In genomic region chr5:126544087-126544740, GRCh38 we compare ENCODE assay signal across 8 cellular contexts. TPM values are rescaled to one million over a fixed set of nuclear protein-coding genes. Genes with fewer than 3 reads are reported as not detected.
DNase-seq lines count a peak whose midpoint lies in the region; ATAC-seq and TF ChIP-seq lines count a peak whose summit lies in the region.

No MANE protein-coding gene starts in this region.

- peak; percentile 56 for TF ChIP-seq CTCF in kidney epithelial cell (IDR thresholded peaks at IDR 0.05; ENCODE audit: insufficient read depth, low read length, poor library complexity, severe bottlenecking)

- H3K36me3 ChIP-seq in kidney epithelial cell (ENCODE audit: control insufficient read depth, insufficient read depth, low read length) = no peaks in the 10 kb centered on the region

- ATAC-seq in GM18867 (IDR thresholded peaks at IDR 0.05; ENCODE audit: unreplicated experiment) (peak; percentile 77), HG02938 (IDR thresholded peaks at IDR 0.05; ENCODE audit: unreplicated experiment) (peak; percentile 68), HG03175 (IDR thresholded peaks at IDR 0.05; ENCODE audit: unreplicated experiment) (no peak)

- H3K4me3 ChIP-seq in kidney epithelial cell (ENCODE audit: low read depth, low read length) = no peak overlapping the region

- DNase-seq in COR-L47 (lab: John Stamatoyannopoulos, UW) = peak; percentile 11
- DNase-seq in NCI-H748 (lab: John Stamatoyannopoulos, UW; ENCODE audit: unreplicated experiment) = peak; percentile 63
- DNase-seq in activated naive CD4-positive, alpha-beta T cell treated with anti-CD3 and anti-CD28 coated beads, Interleukin-2, amount 50 U/mL, for 16 hours = peak; percentile 37
- no peak for DNase-seq in kidney epithelial cell (ENCODE audit: low read depth)
- no peak for DNase-seq in effector CD4-positive, alpha-beta T cell

- no peaks in the 10 kb centered on the region for H3K27me3 ChIP-seq in kidney epithelial cell (ENCODE audit: control insufficient read depth, insufficient read depth, low read length)

RNA-seq across cellular contexts. Expression of gene ALDH7A1, which starts 50.8 kb away (rescaled TPM):
- 27.0 and 35.2 TPM in 2 replicates for total RNA-seq in kidney epithelial cell

RNA-seq across cellular contexts. Expression of gene PHAX, which starts 56.5 kb away (rescaled TPM):
- total RNA-seq in kidney epithelial cell = 47.4 and 54.2 TPM in 2 replicates

Comparison
In these comparisons a context has a peak if more than half of its experiments do, and no peak if none do; other contexts are left out.
1. DNase-seq: peak in COR-L47 (single experiment), NCI-H748 (single experiment) and activated naive CD4-positive, alpha-beta T cell treated with anti-CD3 and anti-CD28 coated beads, Interleukin-2, amount 50 U/mL, for 16 hours (single experiment); none in kidney epithelial cell (single experiment) and effector CD4-positive, alpha-beta T cell (single experiment).